Comparison of ENCODE assay signal across 24 cellular contexts in the genomic region with DNA sequence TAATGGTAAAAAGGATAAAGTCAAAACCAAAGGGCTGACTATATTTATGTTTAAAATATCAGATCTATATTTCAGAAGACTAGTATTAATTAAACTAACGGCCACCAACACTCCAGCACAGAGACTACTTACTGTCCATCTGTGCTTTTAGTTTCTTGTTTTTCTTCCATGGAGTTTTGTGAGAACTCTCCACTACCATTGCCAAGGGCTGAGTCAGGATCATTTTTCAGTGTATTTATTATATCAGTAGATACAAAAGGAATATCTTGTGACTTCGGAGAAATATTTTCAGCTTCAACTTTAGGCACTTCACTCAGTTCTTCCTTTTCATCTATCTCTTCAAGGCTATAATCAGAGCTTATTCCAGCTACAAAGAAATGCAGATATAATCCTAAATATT.
DNase-seq lines count a peak whose midpoint lies in the region; ATAC-seq, FAIRE-seq and TF ChIP-seq lines count a peak whose summit lies in the region.
"Had no signal": no experiment of that assay in that cellular context is flagged by ENCODE, and none has a peak within 500 bp of the region (broad histone marks: within the 10 kb centered on the region; RNA-seq: fewer than 3 reads in every experiment).

No MANE protein-coding gene starts in this region.

- no peaks in the 10 kb centered on the region for H3K27me3 ChIP-seq in astrocyte (ENCODE audit: insufficient read depth, low read length)
- H3K27me3 ChIP-seq in vagina, result no peaks in the 10 kb centered on the region
- H3K27me3 ChIP-seq: BLaER1 treated with 17β-estradiol and CSF1 and Interleukin-3, amounts not matched to agents 10 nM and 100 nM; SJSA1 had no signal

- no peak for TF ChIP-seq POLR2A in vagina (IDR thresholded peaks at IDR 0.05)

- H3K4me1 Mint-ChIP-seq in astrocyte (ENCODE audit: low read depth, unreplicated experiment) (no peaks in the 10 kb centered on the region), mesothelial cell of epicardium (peaks cover 15% of the 10 kb centered on the region)

- H3K27ac ChIP-seq in astrocyte (ENCODE audit: low read depth, low read length), result no peak overlapping the region
- no peak overlapping the region for H3K27ac ChIP-seq in vagina
- H3K27ac ChIP-seq: BLaER1 treated with 17β-estradiol and CSF1 and Interleukin-3, amounts not matched to agents 10 nM and 100 nM; SJSA1 had no signal

- TF ChIP-seq CTCF in astrocyte (IDR thresholded peaks at IDR 0.05; ENCODE audit: insufficient read depth, low read depth, low read length) (no peak), mesothelial cell of epicardium (IDR thresholded peaks at IDR 0.05; ENCODE audit: unreplicated experiment) (no peak), vagina (IDR thresholded peaks at IDR 0.05) (no peak)

- H3K9me3 ChIP-seq in astrocyte (ENCODE audit: insufficient read depth, low read depth, low read length), result no peaks in the 10 kb centered on the region
- H3K9me3 ChIP-seq in vagina, result no peaks in the 10 kb centered on the region
- H3K9me3 ChIP-seq: BLaER1 treated with 17β-estradiol and CSF1 and Interleukin-3, amounts not matched to agents 10 nM and 100 nM; SJSA1 had no signal

- no peak overlapping the region for H3K4me3 Mint-ChIP-seq in astrocyte (ENCODE audit: unreplicated experiment)
- H3K4me3 Mint-ChIP-seq in mesothelial cell of epicardium, result no peak overlapping the region
- H3K4me3 Mint-ChIP-seq: CD4-positive, alpha-beta T cell had no signal

- H3K79me2 ChIP-seq in astrocyte (ENCODE audit: insufficient read depth, low read length), result no peaks in the 10 kb centered on the region

- no peak overlapping the region for H3K27ac Mint-ChIP-seq in astrocyte (ENCODE audit: unreplicated experiment)
- H3K27ac Mint-ChIP-seq in mesothelial cell of epicardium, result peak overlapping the region; percentile 48
- H3K27ac Mint-ChIP-seq: CD4-positive, alpha-beta T cell had no signal

- no peaks in the 10 kb centered on the region for H3K4me1 ChIP-seq in astrocyte (ENCODE audit: insufficient read depth, low read length)
- H3K4me1 ChIP-seq in vagina, result no peaks in the 10 kb centered on the region
- H3K4me1 ChIP-seq: BLaER1 treated with 17β-estradiol and CSF1 and Interleukin-3, amounts not matched to agents 10 nM and 100 nM; SJSA1 had no signal

- no peak for ATAC-seq in GM18498 (IDR thresholded peaks at IDR 0.05; ENCODE audit: unreplicated experiment)
- ATAC-seq: HCT116, HepG2, K562, PC-3, Right ventricle myocardium inferior had no signal

- no peak overlapping the region for H3K4me3 ChIP-seq in astrocyte (ENCODE audit: insufficient read depth, low read depth, low read length)
- no peak overlapping the region for H3K4me3 ChIP-seq in vagina
- H3K4me3 ChIP-seq: BLaER1 treated with 17β-estradiol and CSF1 and Interleukin-3, amounts not matched to agents 10 nM and 100 nM; K562; SJSA1 had no signal

- H3K4me2 ChIP-seq in astrocyte (ENCODE audit: low read length), result no peak overlapping the region
- H3K4me2 ChIP-seq: BLaER1 treated with 17β-estradiol and CSF1 and Interleukin-3, amounts not matched to agents 10 nM and 100 nM had no signal

- H3K9me3 Mint-ChIP-seq in astrocyte (ENCODE audit: unreplicated experiment) (no peaks in the 10 kb centered on the region), mesothelial cell of epicardium (no peaks in the 10 kb centered on the region)
- H3K9me3 Mint-ChIP-seq: CD4-positive, alpha-beta T cell had no signal

- intact Hi-C loops in vagina (cut with DNase I), result no loop called here

- H3K9ac ChIP-seq in astrocyte (ENCODE audit: low read length), result no peak overlapping the region
- H3K9ac ChIP-seq: BLaER1 treated with 17β-estradiol and CSF1 and Interleukin-3, amounts not matched to agents 10 nM and 100 nM had no signal

- no peak overlapping the region for H2AFZ ChIP-seq in astrocyte (ENCODE audit: low read depth, low read length)

- H3K36me3 Mint-ChIP-seq in astrocyte (ENCODE audit: low read depth, unreplicated experiment), result peaks cover 2% of the 10 kb centered on the region
- H3K36me3 Mint-ChIP-seq in mesothelial cell of epicardium, result peaks cover 26% of the 10 kb centered on the region

- H4K20me1 ChIP-seq in astrocyte (ENCODE audit: insufficient read depth, low read length), result no peaks in the 10 kb centered on the region
- H4K20me1 ChIP-seq: BLaER1 treated with 17β-estradiol and CSF1 and Interleukin-3, amounts not matched to agents 10 nM and 100 nM had no signal

- H3K36me3 ChIP-seq in astrocyte (ENCODE audit: insufficient read depth, low read length) (no peaks in the 10 kb centered on the region), vagina (peaks cover 0 to 23% of the 10 kb centered on the region in 2 donors)
- H3K36me3 ChIP-seq: BLaER1 treated with 17β-estradiol and CSF1 and Interleukin-3, amounts not matched to agents 10 nM and 100 nM had no signal

- FAIRE-seq in astrocyte (lab: Jason Lieb, UNC), result no peak
- FAIRE-seq: HepG2, K562 had no signal

- H3K27me3 Mint-ChIP-seq in astrocyte (ENCODE audit: low read depth, unreplicated experiment), result no peaks in the 10 kb centered on the region
- no peaks in the 10 kb centered on the region for H3K27me3 Mint-ChIP-seq in mesothelial cell of epicardium (ENCODE audit: low read depth)
- H3K27me3 Mint-ChIP-seq: CD4-positive, alpha-beta T cell had no signal

- DNase-seq in GM03348 (ENCODE audit: low spot score), result peak; percentile 15
- peak; percentile 18 for DNase-seq in astrocyte (ENCODE audit: low read depth)
- peak; percentile 33 for DNase-seq in fibroblast of peridontal ligament (ENCODE audit: extremely low read depth)
- no peak for DNase-seq in mesothelial cell of epicardium (ENCODE audit: low spot score in 2 of 2, unreplicated experiment in 2 of 2)
- DNase-seq in vagina (ENCODE audit: extremely low spot score in 2 of 2), result no peak
- no peak for DNase-seq in NCI-H1694 (lab: John Stamatoyannopoulos, UW)
- DNase-seq: AML-193; CD4-positive, alpha-beta T cell; COR-L47; DMS53; MV-4-11; NCI-H1105; NCI-H1436 treated with DMSO at 0.1 percent for 48 hours; NCI-H2029; NCI-H524 treated with DMSO at 0.1 percent for 48 hours; NCI-H774; PC-3 had no signal

Comparison
In these comparisons a context has a peak if more than half of its experiments do, and no peak if none do; other contexts are left out.
1. DNase-seq: peak in GM03348 (single experiment), astrocyte (single experiment) and fibroblast of peridontal ligament (single experiment); none in mesothelial cell of epicardium (0 of 2), vagina (0 of 2) and NCI-H1694 (single experiment).